9 cellular contexts compared by ENCODE assay signal in the genomic region with DNA sequence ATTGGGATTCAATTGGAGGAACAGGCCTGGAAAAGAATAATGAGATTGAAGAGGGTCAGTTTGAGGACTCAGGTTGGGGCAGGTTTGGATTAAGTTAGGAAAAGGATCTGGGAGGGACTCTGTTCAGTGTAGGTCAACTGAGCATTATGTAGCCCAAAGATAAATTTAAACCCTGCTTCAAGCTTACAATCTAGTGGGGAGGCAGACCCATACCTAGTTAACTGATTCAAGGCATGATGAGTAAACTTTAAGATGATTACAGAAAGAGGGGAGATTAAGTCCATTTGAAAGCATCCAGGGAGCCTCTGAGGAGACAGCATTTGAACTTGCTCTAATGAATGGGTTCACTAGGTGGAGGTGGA. TPM values are rescaled to one million over a fixed set of nuclear protein-coding genes. Genes with fewer than 3 reads are reported as not detected.
A peak's percentile ranks its signal among the peaks of the same experiment; 100 is the strongest.
DNase-seq lines count a peak whose midpoint lies in the region; ATAC-seq and TF ChIP-seq lines count a peak whose summit lies in the region.
"Had no signal": no experiment of that assay in that cellular context is flagged by ENCODE, and none has a peak within 500 bp of the region (broad histone marks: within the 10 kb centered on the region; RNA-seq: fewer than 3 reads in every experiment).

No MANE protein-coding gene starts in this region.

- intact Hi-C loops in PC-9 (cut with micrococcal nuclease; ENCODE audit: unreplicated experiment): loop anchor here (1.0 kb wide), 1 partner anchor 21 kb away; no protein-coding TSS in a partner anchor

- DNase-seq in T-helper 1 cell: no peak
- DNase-seq in PC-9: no peak
- no peak for DNase-seq in effector memory CD4-positive, alpha-beta T cell
- DNase-seq in activated effector memory CD4-positive, alpha-beta T cell treated with Interleukin-2 at 50 U/mL for 16 hours: no peak
- no peak for DNase-seq in GM10266 (ENCODE audit: extremely low spot score)
- DNase-seq: 8988T had no signal

- H3K9me3 Mint-ChIP-seq in T-helper 1 cell treated with Interleukin-12 subunit alpha and Interleukin-12 subunit beta and Interleukin-4 antibody, amounts not matched to agents 30 μg/mL and 1 μg/mL, for 36 hours: no peaks in the 10 kb centered on the region

- no TSS peak for BruUV-seq in PC-9 (replicated peaks; lab: Mats Ljungman, UMichigan)

- no peaks in the 10 kb centered on the region for H3K27me3 ChIP-seq in PC-9 (ENCODE audit: insufficient read depth, low read depth)
- no peaks in the 10 kb centered on the region for H3K27me3 ChIP-seq in effector memory CD4-positive, alpha-beta T cell (replicated peaks; ENCODE audit: control insufficient read depth, insufficient read depth, low read length, poor library complexity, severe bottlenecking)

- peaks cover 9% of the 10 kb centered on the region; the same call in 1 of the 2 replicates for H3F3A ChIP-seq in PC-9 (ENCODE audit: insufficient read depth, low read depth)

- H3K4me1 ChIP-seq in PC-9 (replicated peaks; ENCODE audit: insufficient read depth): peaks cover 15% of the 10 kb centered on the region
- peaks cover 53% of the 10 kb centered on the region for H3K4me1 ChIP-seq in effector memory CD4-positive, alpha-beta T cell (ENCODE audit: control insufficient read depth, insufficient read depth, low read length, poor library complexity, severe bottlenecking)

- H3K9me2 ChIP-seq in PC-9 (ENCODE audit: insufficient read depth): no peaks in the 10 kb centered on the region

- H3K36me3 ChIP-seq in PC-9 (ENCODE audit: low read depth): no peaks in the 10 kb centered on the region
- no peaks in the 10 kb centered on the region for H3K36me3 ChIP-seq in effector memory CD4-positive, alpha-beta T cell (ENCODE audit: control insufficient read depth, insufficient read depth, low read length)

- no peaks in the 10 kb centered on the region for H3K9me3 ChIP-seq in PC-9 (ENCODE audit: insufficient read depth, low read depth)
- H3K9me3 ChIP-seq in effector memory CD4-positive, alpha-beta T cell (ENCODE audit: control insufficient read depth, low read length): no peaks in the 10 kb centered on the region

- no peak overlapping the region for H3K4me3 ChIP-seq in PC-9
- H3K4me3 ChIP-seq in effector memory CD4-positive, alpha-beta T cell (ENCODE audit: insufficient read depth, low read depth, low read length, poor library complexity, severe bottlenecking): peak overlapping the region; percentile 38
- no peak overlapping the region for H3K4me3 ChIP-seq in skin epidermis

- H3K27ac ChIP-seq in PC-9: 0 out of 2 replicates have a peak overlapping the region, but pooled peaks have one; percentile 33
- H3K27ac ChIP-seq in effector memory CD4-positive, alpha-beta T cell (ENCODE audit: insufficient read depth, low read length, poor library complexity, severe bottlenecking): peak overlapping the region; percentile 77
- H3K27ac ChIP-seq in skin epidermis: peak overlapping the region in 17 of 21 experiments; percentile 50 to 89 (median 75)

- POLR2A ChIA-PET in PC-9 (lab: Charles Lee; ENCODE audit: unreplicated experiment): interaction anchor here (0.5 to 0.6 kb wide), 3 partner anchors 60 to 1753 kb away, joined by 9 to 16 read pairs (median 14); partner anchors contain the start of gene PRRC2A

- TF ChIP-seq CTCF in PC-9 (conservative IDR thresholded peaks at IDR 0.05): no peak
- no peak for TF ChIP-seq CTCF in GM10266 (IDR thresholded peaks at IDR 0.05; ENCODE audit: control insufficient read depth, insufficient read depth, low read depth, missing control alignments)

- peaks cover 57% of the 10 kb centered on the region for H3K4me1 Mint-ChIP-seq in T-helper 1 cell treated with Interleukin-12 subunit alpha and Interleukin-12 subunit beta and Interleukin-4 antibody, amounts not matched to agents 30 μg/mL and 1 μg/mL, for 36 hours (ENCODE audit: low read depth)

- H3K27me3 Mint-ChIP-seq in T-helper 1 cell treated with Interleukin-12 subunit alpha and Interleukin-12 subunit beta and Interleukin-4 antibody, amounts not matched to agents 30 μg/mL and 1 μg/mL, for 36 hours (ENCODE audit: low read depth): peaks cover 37% of the 10 kb centered on the region

- CTCF ChIA-PET in PC-9 (lab: Charles Lee): no interaction called here

- no peak overlapping the region for H2AFZ ChIP-seq in PC-9

- H3K79me2 ChIP-seq in PC-9 (ENCODE audit: low read depth): no peaks in the 10 kb centered on the region

- peak overlapping the region; percentile 87 for H3K4me3 Mint-ChIP-seq in T-helper 1 cell treated with Interleukin-12 subunit alpha and Interleukin-12 subunit beta and Interleukin-4 antibody, amounts not matched to agents 30 μg/mL and 1 μg/mL, for 36 hours

- H3K4me2 ChIP-seq in PC-9: peak overlapping the region; percentile 42; the same call in 1 of the 2 replicates

- no peaks in the 10 kb centered on the region for H4K20me1 ChIP-seq in PC-9 (ENCODE audit: insufficient read depth)

- H3K36me3 Mint-ChIP-seq in T-helper 1 cell treated with Interleukin-12 subunit alpha and Interleukin-12 subunit beta and Interleukin-4 antibody, amounts not matched to agents 30 μg/mL and 1 μg/mL, for 36 hours (ENCODE audit: low read depth): peaks cover 42% of the 10 kb centered on the region

- peak overlapping the region; percentile 93 for H3K27ac Mint-ChIP-seq in T-helper 1 cell treated with Interleukin-12 subunit alpha and Interleukin-12 subunit beta and Interleukin-4 antibody, amounts not matched to agents 30 μg/mL and 1 μg/mL, for 36 hours

- no peak for ATAC-seq in HG03175 (IDR thresholded peaks at IDR 0.05; ENCODE audit: unreplicated experiment)

RNA-seq across cellular contexts. Expression of gene LTA, which starts 11.4 kb away (rescaled TPM):
- not detected in 2 replicates for total RNA-seq in PC-9 (2021)

RNA-seq across cellular contexts. Expression of gene NFKBIL1, which starts 13.3 kb away (rescaled TPM):
- 26.1 and 38.3 TPM in 2 replicates for total RNA-seq in PC-9 (2021)

RNA-seq across cellular contexts. Expression of gene ATP6V1G2, which starts 14.3 kb away (rescaled TPM):
- 0.55 and 1.8 TPM in 2 replicates for total RNA-seq in PC-9 (2021)

RNA-seq across cellular contexts. Expression of gene TNF, which starts 14.7 kb away (rescaled TPM):
- total RNA-seq in PC-9 (2021): not detected in 2 replicates

RNA-seq across cellular contexts. Expression of gene DDX39B, which starts 18.9 kb away (rescaled TPM):
- 383 and 436 TPM in 2 replicates for total RNA-seq in PC-9 (2021)
